In the genomic region with DNA sequence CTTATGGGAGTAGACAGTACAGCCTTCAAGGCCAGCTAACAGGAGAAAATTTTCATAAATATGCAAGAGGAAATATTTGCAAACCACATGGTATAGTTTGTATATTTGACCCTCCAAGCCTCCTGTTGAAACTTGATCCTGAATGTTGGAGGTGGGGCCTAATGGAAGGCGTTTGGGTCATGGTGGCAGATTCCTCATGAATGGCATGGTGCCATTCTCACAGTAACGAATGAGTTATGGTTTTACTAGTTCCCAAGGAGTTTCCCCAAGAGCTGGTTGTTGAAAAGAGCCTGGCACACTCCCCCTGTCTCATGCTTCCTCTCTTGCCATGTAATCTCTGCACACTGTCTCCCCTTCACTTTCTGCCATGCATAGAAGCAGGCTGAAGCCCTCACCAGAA, we compare ENCODE assay signal across 15 cellular contexts. TPM values are rescaled to one million over a fixed set of nuclear protein-coding genes. Genes with fewer than 3 reads are reported as not detected.
A peak's percentile ranks its signal among the peaks of the same experiment; 100 is the strongest.
DNase-seq lines count a peak whose midpoint lies in the region; ATAC-seq and TF ChIP-seq lines count a peak whose summit lies in the region.
"Had no signal": no experiment of that assay in that cellular context is flagged by ENCODE, and none has a peak within 500 bp of the region (broad histone marks: within the 10 kb centered on the region; RNA-seq: fewer than 3 reads in every experiment).

No MANE protein-coding gene starts in this region.

- peaks cover 37% of the 10 kb centered on the region for H3K4me1 ChIP-seq in osteoblast (ENCODE audit: insufficient read depth, low read length)

- H2AFZ ChIP-seq in osteoblast (ENCODE audit: low read length) = no peak overlapping the region

- H3K9me3 ChIP-seq in osteoblast (ENCODE audit: low read depth, low read length) = no peaks in the 10 kb centered on the region
- H3K9me3 ChIP-seq: SJSA1, suprapubic skin had no signal

- no peaks in the 10 kb centered on the region for H4K20me1 ChIP-seq in osteoblast (ENCODE audit: insufficient read depth, low read length)

- H3K79me2 ChIP-seq in osteoblast (ENCODE audit: insufficient read depth, low read length) = peaks cover 19% of the 10 kb centered on the region

- DNase-seq in NCI-H2107 treated with DMSO at 0.1 percent for 48 hours (lab: John Stamatoyannopoulos, UW; ENCODE audit: unreplicated experiment) = peak; percentile 27
- no peak for DNase-seq in NCI-H2107 (lab: John Stamatoyannopoulos, UW)
- DNase-seq in NCI-H2171 (lab: John Stamatoyannopoulos, UW) = peak; percentile 2
- DNase-seq in cardiac fibroblast (ENCODE audit: low read depth in 2 of 2) = peak; percentile 67 to 74
- DNase-seq in osteoblast (ENCODE audit: insufficient read length, low spot score, missing footprints) = peak; percentile 9
- no peak for DNase-seq in brain microvascular endothelial cell
- DNase-seq in GDM1 (lab: John Stamatoyannopoulos, UW) = no peak
- DNase-seq: 8988T; CD8-positive, alpha-beta memory T cell; NCI-H1417 treated with DMSO at 0.1 percent for 48 hours; nucleus accumbens; stimulated activated CD4-positive, alpha-beta T cell treated with anti-CD3 and anti-CD28 coated beads, Interleukin-12 subunit alpha, Interleukin-12 subunit beta, amount 100 ng/mL, for 4 hours had no signal

- TF ChIP-seq CTCF in cardiac fibroblast (IDR thresholded peaks at IDR 0.05; ENCODE audit: low read depth, low read length) (no peak), osteoblast (IDR thresholded peaks at IDR 0.05; ENCODE audit: extremely low read depth, low read depth, low read length) (no peak), brain microvascular endothelial cell (IDR thresholded peaks at IDR 0.05; ENCODE audit: low read depth, low read length, missing control alignments) (no peak)

- peak overlapping the region; percentile 14 for H3K4me2 ChIP-seq in osteoblast (ENCODE audit: insufficient read depth, low read length)

- H3K36me3 ChIP-seq in osteoblast (ENCODE audit: insufficient read depth, low read length) (no peaks in the 10 kb centered on the region), brain microvascular endothelial cell (replicated peaks) (peaks cover 3% of the 10 kb centered on the region)
- H3K36me3 ChIP-seq: suprapubic skin had no signal

- H3K27ac ChIP-seq in osteoblast (ENCODE audit: low read depth, low read length) = peak overlapping the region; percentile 16
- no peak overlapping the region for H3K27ac ChIP-seq in brain microvascular endothelial cell
- H3K27ac ChIP-seq: SJSA1, suprapubic skin had no signal

- ATAC-seq in GM18868 (IDR thresholded peaks at IDR 0.05; ENCODE audit: unreplicated experiment) = no peak

- H3K27me3 ChIP-seq in osteoblast (ENCODE audit: insufficient read depth, low read length) = no peaks in the 10 kb centered on the region
- H3K27me3 ChIP-seq in brain microvascular endothelial cell (replicated peaks) = no peaks in the 10 kb centered on the region
- H3K27me3 ChIP-seq: SJSA1, suprapubic skin had no signal

- in situ Hi-C loops in brain microvascular endothelial cell (cut with HindIII; ENCODE audit: low pct_ligation_motif_present, low sequenced_read_pairs) = no loop called here

- no peak overlapping the region for H3K4me3 ChIP-seq in cardiac fibroblast (replicated peaks in 1 of 2; ENCODE audit: low read depth in 2 of 2, low read length in 2 of 2)
- no peak overlapping the region for H3K4me3 ChIP-seq in osteoblast (ENCODE audit: insufficient read depth, low read length)
- H3K4me3 ChIP-seq in brain microvascular endothelial cell (ENCODE audit: low read depth, low read length) = no peak overlapping the region
- H3K4me3 ChIP-seq: SJSA1, suprapubic skin had no signal

RNA-seq across cellular contexts. Expression of a gene that starts 3.3 kb away (rescaled TPM):
- total RNA-seq in osteoblast = 122 and 127 TPM in 2 replicates

RNA-seq across cellular contexts. Expression of a gene that starts 42.9 kb away (rescaled TPM):
- total RNA-seq in osteoblast = 94.8 and 101 TPM in 2 replicates

RNA-seq across cellular contexts. Expression of a gene that starts 45.2 kb away (rescaled TPM):
- total RNA-seq in osteoblast = 1.8 and 3.8 TPM in 2 replicates

Comparison
In these comparisons a context has a peak if more than half of its experiments do, and no peak if none do; other contexts are left out.
1. DNase-seq: peak in NCI-H2107 treated with DMSO at 0.1 percent for 48 hours (single experiment), NCI-H2171 (single experiment), cardiac fibroblast (2 of 2) and osteoblast (single experiment); none in NCI-H2107 (single experiment), brain microvascular endothelial cell (single experiment) and GDM1 (single experiment).